26 cellular contexts compared by ENCODE assay signal in the genomic region with DNA sequence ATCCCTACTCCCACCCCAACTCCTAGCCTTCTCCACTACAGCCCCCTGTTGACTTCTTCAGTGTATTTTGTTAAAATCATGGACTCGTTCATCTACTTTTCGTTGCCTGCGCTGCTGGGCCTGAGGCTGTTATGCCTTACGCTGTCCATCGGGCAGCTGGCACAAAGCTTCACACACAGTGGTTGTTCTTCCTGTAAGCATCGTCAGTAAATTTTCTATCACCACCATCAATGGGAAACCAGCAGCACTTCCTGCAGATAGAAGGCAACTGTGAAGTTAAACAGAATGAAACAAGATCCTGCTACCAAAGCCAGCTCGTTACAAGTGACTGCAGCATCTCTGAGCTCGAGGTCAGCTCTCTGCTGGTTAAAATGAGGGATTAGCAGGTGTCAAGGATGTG. TPM values are rescaled to one million over a fixed set of nuclear protein-coding genes. Genes with fewer than 3 reads are reported as not detected.
DNase-seq lines count a peak whose midpoint lies in the region; ATAC-seq lines count a peak whose summit lies in the region.
"Had no signal": no experiment of that assay in that cellular context is flagged by ENCODE, and none has a peak within 500 bp of the region (broad histone marks: within the 10 kb centered on the region; RNA-seq: fewer than 3 reads in every experiment).

No MANE protein-coding gene starts in this region.

- H3K27ac Mint-ChIP-seq in activated naive CD8-positive, alpha-beta T cell = peak overlapping the region; percentile 84
- H3K27ac Mint-ChIP-seq in activated naive CD8-positive, alpha-beta T cell treated with anti-CD3 and anti-CD28 coated beads for 36 hours = no peak overlapping the region
- peak overlapping the region; percentile 76 for H3K27ac Mint-ChIP-seq in activated T-helper 1 cell treated with anti-CD3 and anti-CD28 coated beads, Interleukin-12 subunit alpha, Interleukin-12 subunit beta, Interleukin-2, Interleukin-4 antibody, amounts not matched to agents 30 ng/mL and 10 ng/mL and 1 ng/mL, durations not matched to agents 14 hours and 24 hours and 36 hours
- peak overlapping the region in 8 of 10 donors; percentile 81 to 97 (median 92) for H3K27ac Mint-ChIP-seq in naive thymus-derived CD8-positive, alpha-beta T cell
- H3K27ac Mint-ChIP-seq in activated CD4-positive, alpha-beta T cell treated with anti-CD3 and anti-CD28 coated beads, Interleukin-2, amount 10 ng/mL, durations not matched to agents 7 days and 5 days = no peak overlapping the region
- H3K27ac Mint-ChIP-seq: GM23338 had no signal

- intact Hi-C loops in activated T-helper 1 cell treated with anti-CD3 and anti-CD28 coated beads, Interleukin-12 subunit alpha, Interleukin-12 subunit beta, Interleukin-2, Interleukin-4 antibody, amounts not matched to agents 30 ng/mL and 10 ng/mL and 1 ng/mL, durations not matched to agents 14 hours and 24 hours and 36 hours (cut with micrococcal nuclease) = no loop called here

- peaks cover 13% of the 10 kb centered on the region for H3K4me1 Mint-ChIP-seq in activated naive CD8-positive, alpha-beta T cell (ENCODE audit: low read depth)
- peaks cover 3% of the 10 kb centered on the region for H3K4me1 Mint-ChIP-seq in activated naive CD8-positive, alpha-beta T cell treated with anti-CD3 and anti-CD28 coated beads for 36 hours
- H3K4me1 Mint-ChIP-seq in activated T-helper 1 cell treated with anti-CD3 and anti-CD28 coated beads, Interleukin-12 subunit alpha, Interleukin-12 subunit beta, Interleukin-2, Interleukin-4 antibody, amounts not matched to agents 30 ng/mL and 10 ng/mL and 1 ng/mL, durations not matched to agents 14 hours and 24 hours and 36 hours (ENCODE audit: low read depth) = peaks cover 7% of the 10 kb centered on the region
- H3K4me1 Mint-ChIP-seq in naive thymus-derived CD8-positive, alpha-beta T cell = peaks cover 15 to 39% (median 20%) of the 10 kb centered on the region in 4 donors
- H3K4me1 Mint-ChIP-seq in activated CD4-positive, alpha-beta T cell treated with anti-CD3 and anti-CD28 coated beads, Interleukin-2, amount 10 ng/mL, durations not matched to agents 7 days and 5 days = peaks cover 6% of the 10 kb centered on the region
- H3K4me1 Mint-ChIP-seq: GM23338 had no signal

- no peak for DNase-seq in activated naive CD8-positive, alpha-beta T cell treated with anti-CD3 and anti-CD28 coated beads for 36 hours
- DNase-seq in CMK (ENCODE audit: low read depth) = peak; percentile 54
- DNase-seq in activated T-helper 1 cell treated with anti-CD3 and anti-CD28 coated beads, Interleukin-12 subunit alpha, Interleukin-12 subunit beta, Interleukin-2, Interleukin-4 antibody, amounts not matched to agents 30 ng/mL and 10 ng/mL and 1 ng/mL, durations not matched to agents 14 hours and 24 hours and 36 hours (ENCODE audit: low spot score) = no peak
- peak in 1 of 10 donors; percentile 7 for DNase-seq in naive thymus-derived CD8-positive, alpha-beta T cell
- DNase-seq in activated CD4-positive, alpha-beta T cell treated with anti-CD3 and anti-CD28 coated beads, Interleukin-2, amount 10 ng/mL, durations not matched to agents 7 days and 5 days = no peak
- DNase-seq: Calu3; CD8-positive, alpha-beta memory T cell; DMS53; HCEC 1CT; IMR-90; KG1; MM.1S; NCI-H2029 treated with DMSO at 0.1 percent for 48 hours; NCI-H226; NCI-H510A; NCI-H69; Right ventricle myocardium superior; RPMI8226 had no signal

- POLR2A ChIA-PET in naive thymus-derived CD8-positive, alpha-beta T cell (lab: Charles Lee) = interaction anchor here (0.6 kb wide), 1 partner anchor 19 kb away, joined by 3 read pairs; no protein-coding TSS in a partner anchor
- POLR2A ChIA-PET in activated CD4-positive, alpha-beta T cell treated with anti-CD3 and anti-CD28 coated beads, Interleukin-2, amount 10 ng/mL, durations not matched to agents 7 days and 5 days (lab: Charles Lee) = no interaction called here

- no peak overlapping the region for H3K4me3 Mint-ChIP-seq in activated naive CD8-positive, alpha-beta T cell
- no peak overlapping the region for H3K4me3 Mint-ChIP-seq in activated naive CD8-positive, alpha-beta T cell treated with anti-CD3 and anti-CD28 coated beads for 36 hours
- H3K4me3 Mint-ChIP-seq in activated T-helper 1 cell treated with anti-CD3 and anti-CD28 coated beads, Interleukin-12 subunit alpha, Interleukin-12 subunit beta, Interleukin-2, Interleukin-4 antibody, amounts not matched to agents 30 ng/mL and 10 ng/mL and 1 ng/mL, durations not matched to agents 14 hours and 24 hours and 36 hours = no peak overlapping the region
- peak overlapping the region in 8 of 10 donors; percentile 26 to 66 (median 44) for H3K4me3 Mint-ChIP-seq in naive thymus-derived CD8-positive, alpha-beta T cell
- H3K4me3 Mint-ChIP-seq in activated CD4-positive, alpha-beta T cell treated with anti-CD3 and anti-CD28 coated beads, Interleukin-2, amount 10 ng/mL, durations not matched to agents 7 days and 5 days = no peak overlapping the region
- H3K4me3 Mint-ChIP-seq: CD14-positive monocyte; CD8-positive, alpha-beta memory T cell; GM23338 had no signal

- no peak for ATAC-seq in naive thymus-derived CD8-positive, alpha-beta T cell
- ATAC-seq in HG03520 (IDR thresholded peaks at IDR 0.05; ENCODE audit: unreplicated experiment) = no peak
- ATAC-seq: A549, GM23338 had no signal

- CTCF ChIA-PET in activated CD4-positive, alpha-beta T cell treated with anti-CD3 and anti-CD28 coated beads, Interleukin-2, amount 10 ng/mL, durations not matched to agents 7 days and 5 days (lab: Charles Lee) = no interaction called here

- H3K27me3 Mint-ChIP-seq in activated naive CD8-positive, alpha-beta T cell = no peaks in the 10 kb centered on the region
- no peaks in the 10 kb centered on the region for H3K27me3 Mint-ChIP-seq in activated naive CD8-positive, alpha-beta T cell treated with anti-CD3 and anti-CD28 coated beads for 36 hours
- H3K27me3 Mint-ChIP-seq in activated T-helper 1 cell treated with anti-CD3 and anti-CD28 coated beads, Interleukin-12 subunit alpha, Interleukin-12 subunit beta, Interleukin-2, Interleukin-4 antibody, amounts not matched to agents 30 ng/mL and 10 ng/mL and 1 ng/mL, durations not matched to agents 14 hours and 24 hours and 36 hours (ENCODE audit: insufficient read depth) = peaks cover 3% of the 10 kb centered on the region
- peaks cover 0 to 4% (median 0%) of the 10 kb centered on the region in 5 donors for H3K27me3 Mint-ChIP-seq in naive thymus-derived CD8-positive, alpha-beta T cell
- no peaks in the 10 kb centered on the region for H3K27me3 Mint-ChIP-seq in activated CD4-positive, alpha-beta T cell treated with anti-CD3 and anti-CD28 coated beads, Interleukin-2, amount 10 ng/mL, durations not matched to agents 7 days and 5 days

- no peaks in the 10 kb centered on the region for H3K36me3 Mint-ChIP-seq in activated naive CD8-positive, alpha-beta T cell
- no peaks in the 10 kb centered on the region for H3K36me3 Mint-ChIP-seq in activated naive CD8-positive, alpha-beta T cell treated with anti-CD3 and anti-CD28 coated beads for 36 hours
- no peaks in the 10 kb centered on the region for H3K36me3 Mint-ChIP-seq in activated T-helper 1 cell treated with anti-CD3 and anti-CD28 coated beads, Interleukin-12 subunit alpha, Interleukin-12 subunit beta, Interleukin-2, Interleukin-4 antibody, amounts not matched to agents 30 ng/mL and 10 ng/mL and 1 ng/mL, durations not matched to agents 14 hours and 24 hours and 36 hours (ENCODE audit: low read depth)
- no peaks in the 10 kb centered on the region for H3K36me3 Mint-ChIP-seq in naive thymus-derived CD8-positive, alpha-beta T cell
- no peaks in the 10 kb centered on the region for H3K36me3 Mint-ChIP-seq in activated CD4-positive, alpha-beta T cell treated with anti-CD3 and anti-CD28 coated beads, Interleukin-2, amount 10 ng/mL, durations not matched to agents 7 days and 5 days (ENCODE audit: low read depth)
- H3K36me3 Mint-ChIP-seq: CD8-positive, alpha-beta memory T cell had no signal

- H3K9me3 Mint-ChIP-seq in activated naive CD8-positive, alpha-beta T cell (ENCODE audit: low read depth) = no peaks in the 10 kb centered on the region
- no peaks in the 10 kb centered on the region for H3K9me3 Mint-ChIP-seq in activated naive CD8-positive, alpha-beta T cell treated with anti-CD3 and anti-CD28 coated beads for 36 hours
- no peaks in the 10 kb centered on the region for H3K9me3 Mint-ChIP-seq in activated T-helper 1 cell treated with anti-CD3 and anti-CD28 coated beads, Interleukin-12 subunit alpha, Interleukin-12 subunit beta, Interleukin-2, Interleukin-4 antibody, amounts not matched to agents 30 ng/mL and 10 ng/mL and 1 ng/mL, durations not matched to agents 14 hours and 24 hours and 36 hours
- H3K9me3 Mint-ChIP-seq in naive thymus-derived CD8-positive, alpha-beta T cell = peaks cover 0 to 1% (median 0%) of the 10 kb centered on the region in 9 donors
- no peaks in the 10 kb centered on the region for H3K9me3 Mint-ChIP-seq in activated CD4-positive, alpha-beta T cell treated with anti-CD3 and anti-CD28 coated beads, Interleukin-2, amount 10 ng/mL, durations not matched to agents 7 days and 5 days

RNA-seq across cellular contexts. Expression of a gene that starts 21.9 kb away (rescaled TPM):
- not detected for total RNA-seq in activated naive CD8-positive, alpha-beta T cell treated with anti-CD3 and anti-CD28 coated beads for 36 hours
- not detected in 2 replicates for total RNA-seq in activated T-helper 1 cell treated with anti-CD3 and anti-CD28 coated beads, Interleukin-12 subunit alpha, Interleukin-12 subunit beta, Interleukin-2, Interleukin-4 antibody, amounts not matched to agents 30 ng/mL and 10 ng/mL and 1 ng/mL, durations not matched to agents 14 hours and 24 hours and 36 hours
- total RNA-seq in naive thymus-derived CD8-positive, alpha-beta T cell = not detected
- not detected for polyA plus RNA-seq in naive thymus-derived CD8-positive, alpha-beta T cell
- under 1 TPM; 0.10 TPM for total RNA-seq in activated CD4-positive, alpha-beta T cell treated with anti-CD3 and anti-CD28 coated beads, Interleukin-2, amount 10 ng/mL, durations not matched to agents 7 days and 5 days
- total RNA-seq: Calu3; CD8-positive, alpha-beta memory T cell; Daoy; G401; GM23338; IMR-90; Right ventricle myocardium superior; SJSA1 had no signal
- polyA plus RNA-seq: A549; CD8-positive, alpha-beta memory T cell; GM23338; IMR-90 had no signal

RNA-seq across cellular contexts. Expression of a gene that starts 42.1 kb away (rescaled TPM):
- 1 to 10 TPM; 3.7 to 4.2 TPM for total RNA-seq in activated naive CD8-positive, alpha-beta T cell treated with anti-CD3 and anti-CD28 coated beads for 36 hours
- total RNA-seq in activated T-helper 1 cell treated with anti-CD3 and anti-CD28 coated beads, Interleukin-12 subunit alpha, Interleukin-12 subunit beta, Interleukin-2, Interleukin-4 antibody, amounts not matched to agents 30 ng/mL and 10 ng/mL and 1 ng/mL, durations not matched to agents 14 hours and 24 hours and 36 hours = 0.17 TPM in 1 of 2 replicates, not detected in the other
- total RNA-seq in naive thymus-derived CD8-positive, alpha-beta T cell = 1 to 10 TPM; 3.9 to 4.3 TPM
- 10 to 100 TPM; 10.7 to 12.8 (median 11.8) TPM for polyA plus RNA-seq in naive thymus-derived CD8-positive, alpha-beta T cell
- under 1 TPM; 0.17 to 0.23 TPM for total RNA-seq in activated CD4-positive, alpha-beta T cell treated with anti-CD3 and anti-CD28 coated beads, Interleukin-2, amount 10 ng/mL, durations not matched to agents 7 days and 5 days
- total RNA-seq: Calu3, Daoy, G401, IMR-90, SJSA1 had no signal
- polyA plus RNA-seq: A549, IMR-90 had no signal

Comparison
In these comparisons a context has a peak if more than half of its experiments do, and no peak if none do; other contexts are left out.
1. H3K27ac Mint-ChIP-seq: peak in activated naive CD8-positive, alpha-beta T cell (single experiment), activated T-helper 1 cell treated with anti-CD3 and anti-CD28 coated beads, Interleukin-12 subunit alpha, Interleukin-12 subunit beta, Interleukin-2, Interleukin-4 antibody, amounts not matched to agents 30 ng/mL and 10 ng/mL and 1 ng/mL, durations not matched to agents 14 hours and 24 hours and 36 hours (single experiment) and naive thymus-derived CD8-positive, alpha-beta T cell (8 of 10); none in activated naive CD8-positive, alpha-beta T cell treated with anti-CD3 and anti-CD28 coated beads for 36 hours (single experiment) and activated CD4-positive, alpha-beta T cell treated with anti-CD3 and anti-CD28 coated beads, Interleukin-2, amount 10 ng/mL, durations not matched to agents 7 days and 5 days (single experiment).
2. H3K4me3 Mint-ChIP-seq: peak in naive thymus-derived CD8-positive, alpha-beta T cell (8 of 10); none in activated naive CD8-positive, alpha-beta T cell (single experiment), activated naive CD8-positive, alpha-beta T cell treated with anti-CD3 and anti-CD28 coated beads for 36 hours (single experiment), activated T-helper 1 cell treated with anti-CD3 and anti-CD28 coated beads, Interleukin-12 subunit alpha, Interleukin-12 subunit beta, Interleukin-2, Interleukin-4 antibody, amounts not matched to agents 30 ng/mL and 10 ng/mL and 1 ng/mL, durations not matched to agents 14 hours and 24 hours and 36 hours (single experiment) and activated CD4-positive, alpha-beta T cell treated with anti-CD3 and anti-CD28 coated beads, Interleukin-2, amount 10 ng/mL, durations not matched to agents 7 days and 5 days (single experiment).